1 cellular context compared by ENCODE assay signal in genomic region chr13:36323951-36324566, GRCh38.
TF ChIP-seq lines count a peak whose summit lies in the region.

No MANE protein-coding gene starts in this region.

TF ChIP-seq in SK-N-SH treated with all-trans-retinoic acid at 6 μM for 48 hours, 23 proteins besides CTCF, POLR2A, EP300 and RAD21 (continued from another document):
- TF ChIP-seq CSRNP3 (CRISPR knock-in tag; IDR thresholded peaks at IDR 0.05) (no peak), ZNF70 (CRISPR knock-in tag; IDR thresholded peaks at IDR 0.05) (no peak), PPARA (CRISPR knock-in tag; IDR thresholded peaks at IDR 0.05; ENCODE audit: borderline replicate concordance) (no peak), ESRRG (CRISPR knock-in tag; IDR thresholded peaks at IDR 0.05) (no peak), ZFP3 (CRISPR knock-in tag; IDR thresholded peaks at IDR 0.05) (no peak), ZC3H10 (CRISPR knock-in tag; IDR thresholded peaks at IDR 0.05) (no peak), BACH2 (CRISPR knock-in tag; IDR thresholded peaks at IDR 0.05; ENCODE audit: borderline replicate concordance) (no peak), ISL1 (CRISPR knock-in tag; IDR thresholded peaks at IDR 0.05) (no peak), ARNTL (CRISPR knock-in tag; IDR thresholded peaks at IDR 0.05; ENCODE audit: borderline replicate concordance, low read depth) (no peak), ZNF565 (CRISPR knock-in tag; conservative IDR thresholded peaks at IDR 0.05; ENCODE audit: low read depth) (no peak), ZFP30 (CRISPR knock-in tag; IDR thresholded peaks at IDR 0.05) (no peak), OSR1 (CRISPR knock-in tag; IDR thresholded peaks at IDR 0.05) (no peak), CSDC2 (CRISPR knock-in tag; IDR thresholded peaks at IDR 0.05) (no peak)
TF ChIP-seq in SK-N-SH treated with all-trans-retinoic acid at 6 μM for 48 hours: peak in this region for 0.
